Comparison of ENCODE assay signal across 13 cellular contexts in the genomic region with DNA sequence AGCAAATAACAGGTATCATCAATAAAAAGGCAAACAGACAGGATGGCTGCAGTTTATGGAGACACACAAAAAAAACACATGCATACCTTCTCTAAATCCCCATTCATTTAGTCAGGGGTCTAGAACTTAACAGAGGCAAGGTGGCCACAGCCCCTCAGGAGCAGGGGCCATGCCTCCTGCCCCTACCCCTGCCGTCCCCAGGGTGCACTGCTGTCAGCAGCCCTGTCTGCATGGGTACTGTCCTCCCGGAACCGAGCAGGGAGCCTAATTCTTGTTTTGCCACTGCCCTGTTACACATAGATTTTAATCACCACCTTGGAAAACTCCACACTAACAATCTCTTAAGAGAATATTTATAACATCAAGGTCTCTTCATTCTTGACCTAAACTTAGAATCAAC. TPM values are rescaled to one million over a fixed set of nuclear protein-coding genes. Genes with fewer than 3 reads are reported as not detected.
"Had no signal": no experiment of that assay in that cellular context is flagged by ENCODE, and none has a peak within 500 bp of the region (broad histone marks: within the 10 kb centered on the region; RNA-seq: fewer than 3 reads in every experiment).

No MANE protein-coding gene starts in this region.

- H3K36me3 Mint-ChIP-seq: immature natural killer cell; natural killer cell treated with Interleukin-12 subunit alpha and Interleukin-12 subunit beta and Interleukin-15 and Interleukin-18, amount 100 ng/mL, for 72 hours had no signal

- H3K9me3 ChIP-seq: body of pancreas, esophagus muscularis mucosa, ovary, transverse colon had no signal

- H3K4me1 ChIP-seq: body of pancreas, transverse colon had no signal

- H3K27ac Mint-ChIP-seq: immature natural killer cell; natural killer cell treated with Interleukin-12 subunit alpha and Interleukin-12 subunit beta and Interleukin-15 and Interleukin-18, amount 100 ng/mL, for 72 hours had no signal

- H3K36me3 ChIP-seq: esophagus muscularis mucosa, ovary, transverse colon had no signal

- DNase-seq: activated CD4-positive, alpha-beta T cell treated with anti-CD3 and anti-CD28 coated beads for 4 hours; activated naive CD4-positive, alpha-beta T cell treated with Interleukin-2 at 50 U/mL for 16 hours; body of pancreas; dorsolateral prefrontal cortex; glutamatergic neuron; immature natural killer cell; left cardiac atrium; ovary; T-helper 1 cell; transverse colon had no signal

- H3K4me3 ChIP-seq: body of pancreas, dorsolateral prefrontal cortex, esophagus muscularis mucosa, lung, ovary, transverse colon had no signal

- H3K27ac ChIP-seq: body of pancreas, dorsolateral prefrontal cortex, ovary, transverse colon had no signal

- ATAC-seq: body of pancreas; natural killer cell treated with Interleukin-12 subunit alpha and Interleukin-12 subunit beta and Interleukin-15 and Interleukin-18, amount 100 ng/mL, for 72 hours had no signal

- H3K4me3 Mint-ChIP-seq: immature natural killer cell; natural killer cell treated with Interleukin-12 subunit alpha and Interleukin-12 subunit beta and Interleukin-15 and Interleukin-18, amount 100 ng/mL, for 72 hours had no signal

- H3K9me3 Mint-ChIP-seq: natural killer cell treated with Interleukin-12 subunit alpha and Interleukin-12 subunit beta and Interleukin-15 and Interleukin-18, amount 100 ng/mL, for 72 hours had no signal

- H3K27me3 ChIP-seq: body of pancreas, esophagus muscularis mucosa, ovary, transverse colon had no signal

RNA-seq across cellular contexts. Expression of gene ADAMTS12, which starts 39.0 kb away (rescaled TPM):
- total RNA-seq: natural killer cell treated with Interleukin-12 subunit alpha and Interleukin-12 subunit beta and Interleukin-15 and Interleukin-18, amount 100 ng/mL, for 72 hours had no signal
- polyA plus RNA-seq: immature natural killer cell had no signal
